In the genomic region with DNA sequence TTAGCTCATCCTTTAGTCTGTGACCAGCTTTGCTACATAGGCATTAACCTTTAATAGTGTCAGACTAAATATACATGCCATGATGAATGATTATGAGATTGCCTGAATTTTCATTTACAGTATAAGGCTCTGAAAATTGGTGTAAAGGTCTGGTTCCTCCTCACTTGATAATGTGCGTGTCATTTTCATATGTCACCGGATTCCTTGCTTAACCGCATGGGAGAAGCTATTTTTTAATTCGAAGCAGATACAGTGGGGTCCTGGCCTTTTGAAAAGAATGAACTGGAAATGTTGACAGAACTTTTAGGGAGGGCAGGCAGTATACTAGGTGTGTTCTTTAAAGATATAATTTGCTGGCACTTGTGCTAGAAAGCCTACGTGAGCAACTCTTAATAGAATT, we compare ENCODE assay signal across 31 cellular contexts.
DNase-seq lines count a peak whose midpoint lies in the region; ATAC-seq and TF ChIP-seq lines count a peak whose summit lies in the region.
"Had no signal": no experiment of that assay in that cellular context is flagged by ENCODE, and none has a peak within 500 bp of the region (broad histone marks: within the 10 kb centered on the region; RNA-seq: fewer than 3 reads in every experiment).

No MANE protein-coding gene starts in this region.

- DNase-seq in EH (ENCODE audit: low read depth) (peak; percentile 95), OCI-LY7 (ENCODE audit: low spot score) (no peak), fibroblast of gingiva (ENCODE audit: low read depth) (peak; percentile 71), transverse colon (no peak), NCI-H2081 treated with DMSO at 0.1 percent for 48 hours (lab: John Stamatoyannopoulos, UW) (no peak), DMS53 treated with DMSO at 0.1 percent for 48 hours (lab: John Stamatoyannopoulos, UW; ENCODE audit: unreplicated experiment) (no peak)
- DNase-seq: activated CD4-positive, alpha-beta T cell treated with anti-CD3 and anti-CD28 coated beads, Interleukin-2, amount 50 U/mL, for 1 hour; activated T-cell treated with anti-CD3 and anti-CD28 coated beads, Interleukin-2, amount 50 U/mL, for 4 hours; AML-193; CD8-positive, alpha-beta memory T cell; effector CD4-positive, alpha-beta T cell; foreskin keratinocyte; GDM1; heart left ventricle; IMR-90; left cardiac atrium; NCI-H187 treated with DMSO at 0.1 percent for 48 hours; NCI-H524 treated with DMSO at 0.1 percent for 48 hours; right cardiac atrium; SHP77 treated with DMSO at 0.1 percent for 48 hours; stimulated activated CD4-positive, alpha-beta T cell treated with anti-CD3 and anti-CD28 coated beads, Interleukin-12 subunit alpha, Interleukin-12 subunit beta, amount 100 ng/mL, for 4 hours; stimulated activated CD4-positive, alpha-beta T cell treated with anti-CD3 and anti-CD28 coated beads, Interleukin-4, amount 100 ng/mL, for 1 hour; SW 1271; T-helper 9 cell; upper lobe of left lung; WERI-Rb-1 had no signal

- no peak for ATAC-seq in activated T-helper 17 cell treated with anti-CD3 and anti-CD28 coated beads, Interleukin-2, amount 50 U/mL, for 72 hours (replicated peaks)
- ATAC-seq: activated T-cell treated with anti-CD3 and anti-CD28 coated beads, Interleukin-2, amount 50 U/mL, for 4 hours; Panc1 had no signal

- intact Hi-C loops in OCI-LY7 (cut with micrococcal nuclease; ENCODE audit: unreplicated experiment) (no loop called here), transverse colon (cut with DNase I; ENCODE audit: low total_unique reads) (no loop called here)

- CTCF ChIA-PET in OCI-LY7 (lab: Charles Lee; ENCODE audit: unreplicated experiment): no interaction called here

- peaks cover 7% of the 10 kb centered on the region for H3K36me3 Mint-ChIP-seq in activated T-helper 17 cell treated with anti-CD3 and anti-CD28 coated beads, Interleukin-2, amount 50 U/mL, for 72 hours (ENCODE audit: low read depth)

- no peaks in the 10 kb centered on the region for H3K27me3 ChIP-seq in transverse colon
- H3K27me3 ChIP-seq: adrenal gland, foreskin keratinocyte, heart left ventricle, upper lobe of left lung had no signal

- H3K27me3 Mint-ChIP-seq in activated T-helper 17 cell treated with anti-CD3 and anti-CD28 coated beads, Interleukin-2, amount 50 U/mL, for 72 hours: no peaks in the 10 kb centered on the region
- H3K27me3 Mint-ChIP-seq: brain; CD8-positive, alpha-beta memory T cell had no signal

- H3K27ac Mint-ChIP-seq in activated T-helper 17 cell treated with anti-CD3 and anti-CD28 coated beads, Interleukin-2, amount 50 U/mL, for 72 hours: no peak overlapping the region

- 46 to 59% methylated on average over 3 to 5 of the region's 5 CpGs for WGBS in transverse colon (ENCODE audit: low coverage in 1 of 2), 2 donors

- no peak overlapping the region for H3K4me2 ChIP-seq in OCI-LY7 (ENCODE audit: low read length)

- H3K4me1 ChIP-seq in OCI-LY7 (ENCODE audit: insufficient read depth, low read length, poor library complexity, severe bottlenecking): no peaks in the 10 kb centered on the region
- peaks cover 16 to 41% (median 25%) of the 10 kb centered on the region in 4 donors for H3K4me1 ChIP-seq in transverse colon
- H3K4me1 ChIP-seq: adrenal gland had no signal

- no peaks in the 10 kb centered on the region for H3K9me3 Mint-ChIP-seq in activated T-helper 17 cell treated with anti-CD3 and anti-CD28 coated beads, Interleukin-2, amount 50 U/mL, for 72 hours

- no peak for TF ChIP-seq EP300 in transverse colon (IDR thresholded peaks at IDR 0.05; ENCODE audit: low read depth)

- TF ChIP-seq CTCF in OCI-LY7 (conservative IDR thresholded peaks at IDR 0.05; ENCODE audit: low read length) (no peak), transverse colon (IDR thresholded peaks at IDR 0.05) (no peak)

- in situ Hi-C loops in transverse colon (cut with MboI; ENCODE audit: low pct_ligation_motif_present in 1 of 4, low pct_unique_long_range_greater_than_20kb in 1 of 4, low sequenced_read_pairs in 3 of 4): no loop called here

- H3K4me3 Mint-ChIP-seq in activated T-helper 17 cell treated with anti-CD3 and anti-CD28 coated beads, Interleukin-2, amount 50 U/mL, for 72 hours: no peak overlapping the region
- H3K4me3 Mint-ChIP-seq: activated T-cell treated with anti-CD3 and anti-CD28 coated beads, Interleukin-2, amount 50 U/mL, for 4 hours; brain; CD8-positive, alpha-beta memory T cell had no signal

- no peak overlapping the region for H3K27ac ChIP-seq in OCI-LY7 (ENCODE audit: low read depth, low read length, poor library complexity, severe bottlenecking)
- peak overlapping the region; percentile 1 to 59 (median 20) for H3K27ac ChIP-seq in transverse colon
- H3K27ac ChIP-seq: adrenal gland, epithelial cell of prostate, foreskin keratinocyte, heart left ventricle, upper lobe of left lung, WERI-Rb-1 had no signal

- BruUV-seq in OCI-LY7 (replicated peaks; lab: Mats Ljungman, UMichigan): TSS peak; percentile 8

- H3K9me3 ChIP-seq in OCI-LY7 (ENCODE audit: low read length): peaks cover 1% of the 10 kb centered on the region; the same call in 1 of the 2 replicates
- H3K9me3 ChIP-seq in transverse colon: no peaks in the 10 kb centered on the region
- H3K9me3 ChIP-seq: adrenal gland, upper lobe of left lung had no signal

- H3K36me3 ChIP-seq in OCI-LY7 (ENCODE audit: insufficient read depth, low read length): peaks cover 72% of the 10 kb centered on the region
- H3K36me3 ChIP-seq in transverse colon: no peaks in the 10 kb centered on the region
- H3K36me3 ChIP-seq: adrenal gland had no signal

- H3K79me2 ChIP-seq in OCI-LY7 (ENCODE audit: insufficient read depth, low read depth, low read length): peaks cover 19% of the 10 kb centered on the region; the same call in 1 of the 2 replicates

- H3K4me1 Mint-ChIP-seq in activated T-helper 17 cell treated with anti-CD3 and anti-CD28 coated beads, Interleukin-2, amount 50 U/mL, for 72 hours: peaks cover 5% of the 10 kb centered on the region

- H3K4me3 ChIP-seq in OCI-LY7 (ENCODE audit: low read depth, low read length, poor library complexity, severe bottlenecking) (no peak overlapping the region), transverse colon (no peak overlapping the region)
- H3K4me3 ChIP-seq: adrenal gland, heart left ventricle, upper lobe of left lung had no signal

- POLR2A ChIA-PET in OCI-LY7 (lab: Charles Lee): interaction anchor here (1.0 kb wide), 1 partner anchor 9 kb away, joined by 3 read pairs; no protein-coding TSS in a partner anchor

- TF ChIP-seq POLR2A in transverse colon (IDR thresholded peaks at IDR 0.05): no peak

- no peaks in the 10 kb centered on the region for H3K9me2 ChIP-seq in OCI-LY7 (ENCODE audit: insufficient read depth, low read length)

- H2AFZ ChIP-seq in OCI-LY7 (ENCODE audit: low read length): no peak overlapping the region

- no peaks in the 10 kb centered on the region for H4K20me1 ChIP-seq in OCI-LY7 (ENCODE audit: insufficient read depth, low read length)

Comparison
In these comparisons a context has a peak if more than half of its experiments do, and no peak if none do; other contexts are left out.
1. DNase-seq: peak in EH (single experiment) and fibroblast of gingiva (single experiment); none in OCI-LY7 (single experiment), transverse colon (single experiment), NCI-H2081 treated with DMSO at 0.1 percent for 48 hours (single experiment) and DMS53 treated with DMSO at 0.1 percent for 48 hours (single experiment).